15 cellular contexts compared by ENCODE assay signal in the genomic region with DNA sequence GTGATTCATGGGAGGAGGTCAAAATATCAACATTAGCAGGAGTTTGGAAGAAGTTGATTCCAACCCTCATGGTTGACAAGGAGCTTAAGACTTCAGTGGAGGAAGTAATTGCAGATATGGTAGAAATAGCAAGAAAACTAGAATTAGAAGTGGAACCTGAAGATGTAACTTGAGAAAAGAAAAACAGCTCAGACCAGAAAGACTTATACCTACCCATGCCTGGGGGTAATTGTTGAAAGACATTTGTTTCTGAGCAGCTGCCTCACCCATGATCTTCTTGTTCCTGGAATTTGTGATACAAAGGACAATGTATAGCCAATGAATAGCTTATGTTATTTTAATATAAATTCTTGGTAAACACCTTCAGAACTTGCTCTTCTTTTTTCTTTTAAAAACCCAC.
A peak's percentile ranks its signal among the peaks of the same experiment; 100 is the strongest.
DNase-seq lines count a peak whose midpoint lies in the region; ATAC-seq and TF ChIP-seq lines count a peak whose summit lies in the region.
"Had no signal": no experiment of that assay in that cellular context is flagged by ENCODE, and none has a peak within 500 bp of the region (broad histone marks: within the 10 kb centered on the region; RNA-seq: fewer than 3 reads in every experiment).

No MANE protein-coding gene starts in this region.

- H3K9me3 ChIP-seq in Caco-2 (no peaks in the 10 kb centered on the region), HEK293 (ENCODE audit: control insufficient read depth, insufficient read depth, low read depth, low read length) (no peaks in the 10 kb centered on the region), transverse colon (no peaks in the 10 kb centered on the region)

- POLR2A ChIA-PET in Caco-2 (lab: Charles Lee), result no interaction called here
- POLR2A ChIA-PET in HEK293 (lab: Yijun Ruan, JAX), result no interaction called here

- no peak for TF ChIP-seq CTCF in Caco-2 (IDR thresholded peaks at IDR 0.05; ENCODE audit: insufficient read depth in 1 of 2, low read depth in 1 of 2, low read length in 1 of 2, severe bottlenecking in 1 of 2, unreplicated experiment in 1 of 2)
- TF ChIP-seq CTCF in HEK293 (tag by site-specific recombination; IDR thresholded peaks at IDR 0.05), result no peak
- no peak for TF ChIP-seq CTCF in mesothelial cell of epicardium (IDR thresholded peaks at IDR 0.05; ENCODE audit: unreplicated experiment)
- no peak for TF ChIP-seq CTCF in transverse colon (IDR thresholded peaks at IDR 0.05)
- no peak for TF ChIP-seq CTCF in CD14-positive monocyte (IDR thresholded peaks at IDR 0.05)

- no peak overlapping the region for H3K4me3 ChIP-seq in Caco-2 (ENCODE audit: low read depth, low read length)
- no peak overlapping the region for H3K4me3 ChIP-seq in HEK293 (ENCODE audit: low read depth, low read length)
- no peak overlapping the region for H3K4me3 ChIP-seq in transverse colon
- H3K4me3 ChIP-seq: BLaER1 treated with 17β-estradiol and CSF1 and Interleukin-3, amounts not matched to agents 10 nM and 100 nM had no signal

- CTCF ChIA-PET in Caco-2 (lab: Charles Lee), result no interaction called here
- CTCF ChIA-PET in HEK293 (lab: Yijun Ruan, JAX), result no interaction called here

- H3K36me3 ChIP-seq in Caco-2 (ENCODE audit: control insufficient read depth, insufficient read depth, low read length) (no peaks in the 10 kb centered on the region), HEK293 (ENCODE audit: control insufficient read depth in 2 of 2, insufficient read depth in 1 of 2, low read length in 2 of 2) (no peaks in the 10 kb centered on the region), transverse colon (no peaks in the 10 kb centered on the region)
- H3K36me3 ChIP-seq: BLaER1 treated with 17β-estradiol and CSF1 and Interleukin-3, amounts not matched to agents 10 nM and 100 nM had no signal

- TF ChIP-seq EP300 in transverse colon (IDR thresholded peaks at IDR 0.05; ENCODE audit: low read depth), result no peak

- no peaks in the 10 kb centered on the region for H3K27me3 ChIP-seq in Caco-2 (replicated peaks; ENCODE audit: control insufficient read depth, insufficient read depth, low read length)
- no peaks in the 10 kb centered on the region for H3K27me3 ChIP-seq in transverse colon
- H3K27me3 ChIP-seq: BLaER1 treated with 17β-estradiol and CSF1 and Interleukin-3, amounts not matched to agents 10 nM and 100 nM had no signal

- H3K27ac ChIP-seq in HEK293 (ENCODE audit: extremely low read depth, low read depth, low read length), result no peak overlapping the region
- no peak overlapping the region for H3K27ac ChIP-seq in transverse colon
- H3K27ac ChIP-seq: BLaER1 treated with 17β-estradiol and CSF1 and Interleukin-3, amounts not matched to agents 10 nM and 100 nM; HL-60 had no signal

- H3K27me3 Mint-ChIP-seq in Caco-2 (ENCODE audit: insufficient read depth, unreplicated experiment), result no peaks in the 10 kb centered on the region
- H3K27me3 Mint-ChIP-seq in mesothelial cell of epicardium (ENCODE audit: low read depth), result no peaks in the 10 kb centered on the region
- peaks cover 0 to 3% (median 2%) of the 10 kb centered on the region in 3 donors for H3K27me3 Mint-ChIP-seq in CD14-positive monocyte (ENCODE audit: low read depth in 3 of 3)

- no peak overlapping the region for H3K4me3 Mint-ChIP-seq in Caco-2 (ENCODE audit: unreplicated experiment)
- H3K4me3 Mint-ChIP-seq in mesothelial cell of epicardium, result no peak overlapping the region
- no peak overlapping the region for H3K4me3 Mint-ChIP-seq in CD14-positive monocyte
- H3K4me3 Mint-ChIP-seq: CD4-positive, alpha-beta T cell had no signal

- TF ChIP-seq POLR2A in transverse colon (IDR thresholded peaks at IDR 0.05), result no peak

- intact Hi-C loops in Caco-2 (cut with micrococcal nuclease; ENCODE audit: unreplicated experiment) (no loop called here), transverse colon (cut with DNase I; ENCODE audit: low total_unique reads) (no loop called here), CD14-positive monocyte (cut with micrococcal nuclease) (no loop called here)

- ATAC-seq in esophagus mucosa (peak; percentile 43), GM19351 (IDR thresholded peaks at IDR 0.05; ENCODE audit: unreplicated experiment) (no peak)

- BruUV-seq in Caco-2 (replicated peaks; lab: Mats Ljungman, UMichigan), result no TSS peak

- peaks cover 26% of the 10 kb centered on the region for H3K4me1 Mint-ChIP-seq in Caco-2 (ENCODE audit: low read depth, unreplicated experiment)
- peaks cover 51% of the 10 kb centered on the region for H3K4me1 Mint-ChIP-seq in mesothelial cell of epicardium
- peaks cover 2% of the 10 kb centered on the region for H3K4me1 Mint-ChIP-seq in CD14-positive monocyte

- H3K4me1 ChIP-seq in Caco-2 (peaks cover 34% of the 10 kb centered on the region), HEK293 (ENCODE audit: control insufficient read depth, insufficient read depth, low read length) (peaks cover 4% of the 10 kb centered on the region; the same call in 1 of the 2 replicates), transverse colon (peaks cover 0 to 10% (median 6%) of the 10 kb centered on the region in 4 donors)

- DNase-seq in Caco-2 (no peak), mesothelial cell of epicardium (ENCODE audit: low spot score in 2 of 2, unreplicated experiment in 2 of 2) (no peak), transverse colon (no peak), globus pallidus (ENCODE audit: low spot score) (no peak), CD14-positive monocyte (ENCODE audit: low spot score) (no peak)
- DNase-seq: ACHN; CD4-positive, alpha-beta T cell; DND-41; GDM1; HCEC 1CT had no signal

- peaks cover 12% of the 10 kb centered on the region for H3K36me3 Mint-ChIP-seq in Caco-2 (ENCODE audit: insufficient read depth, unreplicated experiment)
- peaks cover 2% of the 10 kb centered on the region for H3K36me3 Mint-ChIP-seq in mesothelial cell of epicardium
- no peaks in the 10 kb centered on the region for H3K36me3 Mint-ChIP-seq in CD14-positive monocyte

- no peaks in the 10 kb centered on the region for H3K9me3 Mint-ChIP-seq in Caco-2 (ENCODE audit: unreplicated experiment)
- H3K9me3 Mint-ChIP-seq in mesothelial cell of epicardium, result peaks cover 18% of the 10 kb centered on the region
- no peaks in the 10 kb centered on the region for H3K9me3 Mint-ChIP-seq in CD14-positive monocyte
- H3K9me3 Mint-ChIP-seq: CD4-positive, alpha-beta T cell had no signal

- H3K27ac Mint-ChIP-seq in Caco-2 (ENCODE audit: unreplicated experiment) (peak overlapping the region; percentile 4), mesothelial cell of epicardium (peak overlapping the region; percentile 74), CD14-positive monocyte (no peak overlapping the region)
- H3K27ac Mint-ChIP-seq: CD4-positive, alpha-beta T cell had no signal

- in situ Hi-C loops in transverse colon (cut with MboI; ENCODE audit: low pct_ligation_motif_present in 1 of 4, low pct_unique_long_range_greater_than_20kb in 1 of 4, low sequenced_read_pairs in 3 of 4), result no loop called here

TF ChIP-seq in HEK293, 187 proteins besides CTCF, POLR2A, EP300 and RAD21:
- TF ChIP-seq, protein P1, sequence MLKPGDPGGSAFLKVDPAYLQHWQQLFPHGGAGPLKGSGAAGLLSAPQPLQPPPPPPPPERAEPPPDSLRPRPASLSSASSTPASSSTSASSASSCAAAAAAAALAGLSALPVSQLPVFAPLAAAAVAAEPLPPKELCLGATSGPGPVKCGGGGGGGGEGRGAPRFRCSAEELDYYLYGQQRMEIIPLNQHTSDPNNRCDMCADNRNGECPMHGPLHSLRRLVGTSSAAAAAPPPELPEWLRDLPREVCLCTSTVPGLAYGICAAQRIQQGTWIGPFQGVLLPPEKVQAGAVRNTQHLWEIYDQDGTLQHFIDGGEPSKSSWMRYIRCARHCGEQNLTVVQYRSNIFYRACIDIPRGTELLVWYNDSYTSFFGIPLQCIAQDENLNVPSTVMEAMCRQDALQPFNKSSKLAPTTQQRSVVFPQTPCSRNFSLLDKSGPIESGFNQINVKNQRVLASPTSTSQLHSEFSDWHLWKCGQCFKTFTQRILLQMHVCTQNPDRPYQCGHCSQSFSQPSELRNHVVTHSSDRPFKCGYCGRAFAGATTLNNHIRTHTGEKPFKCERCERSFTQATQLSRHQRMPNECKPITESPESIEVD (tag by site-specific recombination; IDR thresholded peaks at IDR 0.05), result peak; percentile 68; the same call in 1 of the 2 replicates
- no peak for TF ChIP-seq ZNF670 (tag by site-specific recombination; IDR thresholded peaks at IDR 0.05; ENCODE audit: low read depth)
- TF ChIP-seq, protein P2, sequence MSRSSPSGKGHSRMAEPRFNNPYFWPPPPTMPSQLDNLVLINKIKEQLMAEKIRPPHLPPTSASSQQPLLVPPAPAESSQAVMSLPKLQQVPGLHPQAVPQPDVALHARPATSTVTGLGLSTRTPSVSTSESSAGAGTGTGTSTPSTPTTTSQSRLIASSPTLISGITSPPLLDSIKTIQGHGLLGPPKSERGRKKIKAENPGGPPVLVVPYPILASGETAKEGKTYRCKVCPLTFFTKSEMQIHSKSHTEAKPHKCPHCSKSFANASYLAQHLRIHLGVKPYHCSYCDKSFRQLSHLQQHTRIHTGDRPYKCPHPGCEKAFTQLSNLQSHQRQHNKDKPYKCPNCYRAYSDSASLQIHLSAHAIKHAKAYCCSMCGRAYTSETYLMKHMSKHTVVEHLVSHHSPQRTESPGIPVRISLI (tag by site-specific recombination; IDR thresholded peaks at IDR 0.05), result no peak

Comparison
In these comparisons a context has a peak if more than half of its experiments do, and no peak if none do; other contexts are left out.
1. H3K27ac Mint-ChIP-seq: peak in Caco-2 (single experiment) and mesothelial cell of epicardium (single experiment); none in CD14-positive monocyte (0 of 7).